29 cellular contexts compared by ENCODE assay signal in genomic region chr11:38332046-38332445, GRCh38.
"Had no signal": no experiment of that assay in that cellular context is flagged by ENCODE, and none has a peak within 500 bp of the region (broad histone marks: within the 10 kb centered on the region; RNA-seq: fewer than 3 reads in every experiment).

No MANE protein-coding gene starts in this region.

- H3K4me3 ChIP-seq: left lung, lower lobe of right lung, neural progenitor cell, ovary, right atrium auricular region, right lobe of liver, smooth muscle cell, tibial nerve, uterus had no signal

- ATAC-seq: left colon; left lung; lower lobe of right lung; natural killer cell; right lobe of liver; stimulated activated memory B cell treated with anti-CD40 and anti-IgM and Interleukin-4, amounts not matched to agents 10 μg/mL and 1 μg/mL and 100 μg/mL, for 72 hours; stimulated activated naive CD8-positive, alpha-beta T cell treated with anti-CD3 and anti-CD28 coated beads, Interleukin-15, amount 100 ng/mL, for 72 hours had no signal

- H3K4me1 ChIP-seq: left lung, lower lobe of right lung, neural progenitor cell, right atrium auricular region, right lobe of liver, tibial nerve, uterus had no signal

- H3K9ac ChIP-seq: neural progenitor cell had no signal

- H3K36me3 ChIP-seq: left lung, lower lobe of right lung, neural progenitor cell, neutrophil, ovary, right atrium auricular region, right lobe of liver, tibial nerve, uterus had no signal

- FAIRE-seq: islet of Langerhans, kidney had no signal

- H3K27me3 Mint-ChIP-seq: naive B cell; progenitor cell of endocrine pancreas; stimulated activated memory B cell treated with anti-CD40 and anti-IgM and Interleukin-4, amounts not matched to agents 10 μg/mL and 1 μg/mL and 100 μg/mL, for 72 hours; stimulated activated naive CD8-positive, alpha-beta T cell treated with anti-CD3 and anti-CD28 coated beads, Interleukin-15, amount 100 ng/mL, for 72 hours; type B pancreatic cell had no signal

- H3K4me3 Mint-ChIP-seq: immature natural killer cell; naive B cell; natural killer cell; nephron progenitor cell; neural progenitor cell; stimulated activated memory B cell treated with anti-CD40 and anti-IgM and Interleukin-4, amounts not matched to agents 10 μg/mL and 1 μg/mL and 100 μg/mL, for 72 hours; stimulated activated naive CD8-positive, alpha-beta T cell treated with anti-CD3 and anti-CD28 coated beads, Interleukin-15, amount 100 ng/mL, for 72 hours; type B pancreatic cell had no signal

- H3K27ac Mint-ChIP-seq: immature natural killer cell; naive B cell; natural killer cell; nephron progenitor cell; neural progenitor cell; progenitor cell of endocrine pancreas; stimulated activated memory B cell treated with anti-CD40 and anti-IgM and Interleukin-4, amounts not matched to agents 10 μg/mL and 1 μg/mL and 100 μg/mL, for 72 hours; stimulated activated naive CD8-positive, alpha-beta T cell treated with anti-CD3 and anti-CD28 coated beads, Interleukin-15, amount 100 ng/mL, for 72 hours; type B pancreatic cell had no signal

- H3K4me2 ChIP-seq: neural progenitor cell, smooth muscle cell had no signal

- H3K27me3 ChIP-seq: left lung, neural progenitor cell, neutrophil, ovary, right atrium auricular region, right lobe of liver, tibial nerve, uterus had no signal

- DNase-seq: immature natural killer cell; kidney; left colon; left lung; lower lobe of right lung; mammary epithelial cell; mesenchymal stem cell; naive B cell; natural killer cell; nephron progenitor cell; ovary; right lobe of liver; stimulated activated CD4-positive, alpha-beta T cell treated with anti-CD3 and anti-CD28 coated beads, Interleukin-1b, Interleukin-23, amount 100 ng/mL, for 48 hours; stimulated activated CD4-positive, alpha-beta T cell treated with anti-CD3 and anti-CD28 coated beads, Interleukin-2, amount 100 ng/mL, for 48 hours; stimulated activated CD4-positive, alpha-beta T cell treated with anti-CD3 and anti-CD28 coated beads, Interleukin-4, amount 100 ng/mL, for 4 hours; stimulated activated CD8-positive, alpha-beta memory T cell treated with anti-CD3 and anti-CD28 coated beads, Interleukin-4, amount 100 ng/mL, for 48 hours; stimulated activated naive CD4-positive, alpha-beta T cell treated with Interleukin-2 at 50 U/mL for 16 hours; stimulated activated naive CD8-positive, alpha-beta T cell treated with anti-CD3 and anti-CD28 coated beads, Interleukin-15, amount 100 ng/mL, for 72 hours; substantia nigra; uterus had no signal

- H3K9me3 Mint-ChIP-seq: nephron progenitor cell, neural progenitor cell, type B pancreatic cell had no signal

- H2AFZ ChIP-seq: neural progenitor cell had no signal

- H3K4me1 Mint-ChIP-seq: immature natural killer cell; naive B cell; natural killer cell; nephron progenitor cell; stimulated activated memory B cell treated with anti-CD40 and anti-IgM and Interleukin-4, amounts not matched to agents 10 μg/mL and 1 μg/mL and 100 μg/mL, for 72 hours; stimulated activated naive CD8-positive, alpha-beta T cell treated with anti-CD3 and anti-CD28 coated beads, Interleukin-15, amount 100 ng/mL, for 72 hours had no signal

- H3K9me3 ChIP-seq: lower lobe of right lung, neutrophil, ovary, right atrium auricular region, right lobe of liver, tibial nerve, uterus had no signal

- H3K36me3 Mint-ChIP-seq: immature natural killer cell; naive B cell; natural killer cell; neural progenitor cell; stimulated activated memory B cell treated with anti-CD40 and anti-IgM and Interleukin-4, amounts not matched to agents 10 μg/mL and 1 μg/mL and 100 μg/mL, for 72 hours; type B pancreatic cell had no signal

- H3K27ac ChIP-seq: left lung, lower lobe of right lung, neural progenitor cell, neutrophil, ovary, right atrium auricular region, right lobe of liver, tibial nerve, uterus had no signal
